In genomic region chr6:136771306-136771705, GRCh38 we compare ENCODE assay signal across 14 cellular contexts.
"Had no signal": no experiment of that assay in that cellular context is flagged by ENCODE, and none has a peak within 500 bp of the region (broad histone marks: within the 10 kb centered on the region; RNA-seq: fewer than 3 reads in every experiment).

No MANE protein-coding gene starts in this region.

- H3K27ac Mint-ChIP-seq: activated T-cell treated with anti-CD3 and anti-CD28 coated beads, Interleukin-2, amount 50 U/mL, for 72 hours; stimulated activated naive CD8-positive, alpha-beta T cell treated with anti-CD3 and anti-CD28 coated beads, Interleukin-15, amount 100 ng/mL, for 72 hours; type B pancreatic cell had no signal

- H3K36me3 ChIP-seq: gastroesophageal sphincter, lower lobe of right lung, prostate gland had no signal

- H3K27ac ChIP-seq: gastroesophageal sphincter, lower lobe of right lung, prostate gland, VCaP had no signal

- DNase-seq: activated CD4-positive, alpha-beta T cell treated with anti-CD3 and anti-CD28 coated beads for 1 hour; activated CD4-positive, alpha-beta T cell treated with anti-CD3 and anti-CD28 coated beads, Interleukin-2, amount 50 U/mL, for 48 hours; activated T-cell treated with anti-CD3 and anti-CD28 coated beads, Interleukin-2, amount 50 U/mL, for 72 hours; dorsolateral prefrontal cortex; left cardiac atrium; lower lobe of right lung; right cardiac atrium; stimulated activated naive CD8-positive, alpha-beta T cell treated with anti-CD3 and anti-CD28 coated beads, Interleukin-15, amount 100 ng/mL, for 72 hours; T1000 had no signal

- H3K4me3 ChIP-seq: dorsolateral prefrontal cortex, gastroesophageal sphincter, lower lobe of right lung, prostate gland, smooth muscle cell had no signal

- H3K27me3 Mint-ChIP-seq: stimulated activated naive CD8-positive, alpha-beta T cell treated with anti-CD3 and anti-CD28 coated beads, Interleukin-15, amount 100 ng/mL, for 72 hours; type B pancreatic cell had no signal

- H3K27me3 ChIP-seq: dorsolateral prefrontal cortex, gastroesophageal sphincter had no signal

- ATAC-seq: gastroesophageal sphincter; left cardiac atrium; lower lobe of right lung; right cardiac atrium; stimulated activated naive CD8-positive, alpha-beta T cell treated with anti-CD3 and anti-CD28 coated beads, Interleukin-15, amount 100 ng/mL, for 72 hours had no signal

- H3K36me3 Mint-ChIP-seq: type B pancreatic cell had no signal

- H3K4me3 Mint-ChIP-seq: activated T-cell treated with anti-CD3 and anti-CD28 coated beads, Interleukin-2, amount 50 U/mL, for 72 hours; stimulated activated naive CD8-positive, alpha-beta T cell treated with anti-CD3 and anti-CD28 coated beads, Interleukin-15, amount 100 ng/mL, for 72 hours; type B pancreatic cell had no signal

- H3K9me3 ChIP-seq: gastroesophageal sphincter, lower lobe of right lung, prostate gland had no signal
